ENCODE assay signal across 1 cellular context in the genomic region with DNA sequence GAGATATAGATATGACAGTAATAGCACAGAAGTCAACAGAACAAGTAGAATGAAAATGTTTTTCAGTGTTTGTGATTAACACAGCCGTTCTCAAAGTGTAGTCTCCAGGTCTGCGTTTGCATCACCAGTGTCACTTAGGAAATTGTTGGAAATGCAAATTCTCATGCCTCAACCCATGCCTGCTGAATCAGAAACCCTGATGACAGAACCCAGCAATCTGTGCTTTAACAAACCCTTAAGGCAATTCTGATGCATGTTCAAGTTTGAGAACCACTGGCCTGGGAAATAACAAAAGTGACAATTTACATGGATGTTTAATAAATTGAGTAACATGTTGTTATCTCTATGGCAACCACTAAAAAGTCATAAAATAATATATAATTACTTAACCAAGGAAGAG.
TF ChIP-seq lines count a peak whose summit lies in the region.

No MANE protein-coding gene starts in this region.

TF ChIP-seq in SK-N-SH treated with all-trans-retinoic acid at 6 μM for 48 hours, 23 proteins besides CTCF, POLR2A, EP300 and RAD21 (continued from another document):
- TF ChIP-seq, protein P1, sequence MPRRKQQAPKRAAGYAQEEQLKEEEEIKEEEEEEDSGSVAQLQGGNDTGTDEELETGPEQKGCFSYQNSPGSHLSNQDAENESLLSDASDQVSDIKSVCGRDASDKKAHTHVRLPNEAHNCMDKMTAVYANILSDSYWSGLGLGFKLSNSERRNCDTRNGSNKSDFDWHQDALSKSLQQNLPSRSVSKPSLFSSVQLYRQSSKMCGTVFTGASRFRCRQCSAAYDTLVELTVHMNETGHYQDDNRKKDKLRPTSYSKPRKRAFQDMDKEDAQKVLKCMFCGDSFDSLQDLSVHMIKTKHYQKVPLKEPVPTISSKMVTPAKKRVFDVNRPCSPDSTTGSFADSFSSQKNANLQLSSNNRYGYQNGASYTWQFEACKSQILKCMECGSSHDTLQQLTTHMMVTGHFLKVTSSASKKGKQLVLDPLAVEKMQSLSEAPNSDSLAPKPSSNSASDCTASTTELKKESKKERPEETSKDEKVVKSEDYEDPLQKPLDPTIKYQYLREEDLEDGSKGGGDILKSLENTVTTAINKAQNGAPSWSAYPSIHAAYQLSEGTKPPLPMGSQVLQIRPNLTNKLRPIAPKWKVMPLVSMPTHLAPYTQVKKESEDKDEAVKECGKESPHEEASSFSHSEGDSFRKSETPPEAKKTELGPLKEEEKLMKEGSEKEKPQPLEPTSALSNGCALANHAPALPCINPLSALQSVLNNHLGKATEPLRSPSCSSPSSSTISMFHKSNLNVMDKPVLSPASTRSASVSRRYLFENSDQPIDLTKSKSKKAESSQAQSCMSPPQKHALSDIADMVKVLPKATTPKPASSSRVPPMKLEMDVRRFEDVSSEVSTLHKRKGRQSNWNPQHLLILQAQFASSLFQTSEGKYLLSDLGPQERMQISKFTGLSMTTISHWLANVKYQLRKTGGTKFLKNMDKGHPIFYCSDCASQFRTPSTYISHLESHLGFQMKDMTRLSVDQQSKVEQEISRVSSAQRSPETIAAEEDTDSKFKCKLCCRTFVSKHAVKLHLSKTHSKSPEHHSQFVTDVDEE (CRISPR knock-in tag; IDR thresholded peaks at IDR 0.05): no peak
- TF ChIP-seq TCF4 (CRISPR knock-in tag; IDR thresholded peaks at IDR 0.05; ENCODE audit: borderline replicate concordance): no peak
- no peak for TF ChIP-seq ZNF8 (CRISPR knock-in tag; IDR thresholded peaks at IDR 0.05)
- TF ChIP-seq ARNTL (CRISPR knock-in tag; IDR thresholded peaks at IDR 0.05; ENCODE audit: borderline replicate concordance, low read depth): no peak
- no peak for TF ChIP-seq ZFP30 (CRISPR knock-in tag; IDR thresholded peaks at IDR 0.05)
- no peak for TF ChIP-seq ZNF565 (CRISPR knock-in tag; conservative IDR thresholded peaks at IDR 0.05; ENCODE audit: low read depth)
